ENCODE assay signal across 2 cellular contexts in the genomic region with DNA sequence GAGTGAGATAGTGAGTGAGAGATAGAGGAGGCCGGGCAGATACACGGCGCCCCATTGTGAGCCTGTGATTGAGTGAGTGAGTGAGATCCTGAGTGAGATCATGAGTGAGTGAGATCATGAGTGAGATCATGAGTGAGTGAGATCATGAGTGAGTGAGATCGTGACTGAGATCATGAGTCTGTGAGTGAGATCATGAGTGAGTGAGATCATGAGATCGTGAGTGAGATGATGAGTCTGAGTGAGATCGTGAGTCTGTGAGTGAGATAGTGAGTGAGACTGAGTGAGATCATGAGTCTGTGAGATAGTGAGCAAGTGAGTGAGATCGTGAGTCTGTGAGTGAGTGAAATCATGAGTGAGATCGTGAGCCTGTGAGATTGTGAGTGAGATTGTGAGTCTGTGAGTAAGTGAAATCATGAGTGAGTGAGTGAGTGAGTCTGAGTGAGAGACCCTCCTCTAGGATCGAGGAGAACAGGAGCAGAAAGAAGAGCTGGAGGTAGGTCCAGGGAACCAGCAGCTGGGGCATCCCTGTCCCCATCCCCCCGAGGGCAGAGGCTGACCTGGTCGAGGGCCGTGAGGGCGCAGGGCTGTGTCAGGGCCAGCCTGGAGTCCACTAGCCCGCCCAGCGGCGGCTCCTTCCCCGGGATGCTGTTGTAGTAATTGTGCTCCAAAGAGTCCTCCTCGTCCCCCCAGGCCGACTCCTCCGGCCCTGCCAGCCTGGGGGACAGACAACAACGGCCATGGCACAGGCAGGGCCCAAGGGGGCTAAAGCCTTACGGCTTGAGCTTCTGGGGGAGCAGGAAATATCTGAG.
A peak's percentile ranks its signal among the peaks of the same experiment; 100 is the strongest.
TF ChIP-seq lines count a peak whose summit lies in the region.

No MANE protein-coding gene starts in this region.

TF ChIP-seq in HEK293, 187 proteins besides CTCF, POLR2A, EP300 and RAD21 (continues in another document):
- TF ChIP-seq KLF17 (tag by site-specific recombination; IDR thresholded peaks at IDR 0.05) (peak; percentile 84), ZNF24 (tag by site-specific recombination; IDR thresholded peaks at IDR 0.05) (peak; percentile 81), ZNF26 (tag by site-specific recombination; IDR thresholded peaks at IDR 0.05) (peak; percentile 70), ZBTB21 (tag by site-specific recombination; IDR thresholded peaks at IDR 0.05) (peak; percentile 91), ATF2 (tag by site-specific recombination; IDR thresholded peaks at IDR 0.05; ENCODE audit: low read depth) (peak; percentile 94), ZNF660 (tag by site-specific recombination; IDR thresholded peaks at IDR 0.05) (no peak), ZNF473 (tag by site-specific recombination; IDR thresholded peaks at IDR 0.05) (peak; percentile 88; the same call in 1 of the 2 replicates), ZNF280D (tag by site-specific recombination; IDR thresholded peaks at IDR 0.05) (peak; percentile 99), KLF1 (tag by site-specific recombination; IDR thresholded peaks at IDR 0.05) (peak; percentile 37; the same call in 1 of the 2 replicates), ZNF692 (tag by site-specific recombination; IDR thresholded peaks at IDR 0.05) (peak; percentile 47; the same call in 1 of the 2 replicates), SP3 (tag by site-specific recombination; IDR thresholded peaks at IDR 0.05) (peak; percentile 61), SP2 (tag by site-specific recombination; IDR thresholded peaks at IDR 0.05) (0 out of 2 replicates have a peak, but pooled peaks have one; percentile 14), SALL2 (tag by site-specific recombination; IDR thresholded peaks at IDR 0.05; ENCODE audit: borderline replicate concordance) (0 out of 2 replicates have a peak, but pooled peaks have one; percentile 72)
- TF ChIP-seq, protein P1, sequence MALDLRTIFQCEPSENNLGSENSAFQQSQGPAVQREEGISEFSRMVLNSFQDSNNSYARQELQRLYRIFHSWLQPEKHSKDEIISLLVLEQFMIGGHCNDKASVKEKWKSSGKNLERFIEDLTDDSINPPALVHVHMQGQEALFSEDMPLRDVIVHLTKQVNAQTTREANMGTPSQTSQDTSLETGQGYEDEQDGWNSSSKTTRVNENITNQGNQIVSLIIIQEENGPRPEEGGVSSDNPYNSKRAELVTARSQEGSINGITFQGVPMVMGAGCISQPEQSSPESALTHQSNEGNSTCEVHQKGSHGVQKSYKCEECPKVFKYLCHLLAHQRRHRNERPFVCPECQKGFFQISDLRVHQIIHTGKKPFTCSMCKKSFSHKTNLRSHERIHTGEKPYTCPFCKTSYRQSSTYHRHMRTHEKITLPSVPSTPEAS (tag by site-specific recombination; IDR thresholded peaks at IDR 0.05) = peak; percentile 54; the same call in 1 of the 2 replicates

TF ChIP-seq in K562, 482 proteins besides CTCF, POLR2A, EP300 and RAD21:
- TF ChIP-seq TRIM24 (IDR thresholded peaks at IDR 0.05) = peak in 1 of 2 experiments; percentile 53; a peak in 2 of 4 replicates
- TF ChIP-seq, protein P2, sequence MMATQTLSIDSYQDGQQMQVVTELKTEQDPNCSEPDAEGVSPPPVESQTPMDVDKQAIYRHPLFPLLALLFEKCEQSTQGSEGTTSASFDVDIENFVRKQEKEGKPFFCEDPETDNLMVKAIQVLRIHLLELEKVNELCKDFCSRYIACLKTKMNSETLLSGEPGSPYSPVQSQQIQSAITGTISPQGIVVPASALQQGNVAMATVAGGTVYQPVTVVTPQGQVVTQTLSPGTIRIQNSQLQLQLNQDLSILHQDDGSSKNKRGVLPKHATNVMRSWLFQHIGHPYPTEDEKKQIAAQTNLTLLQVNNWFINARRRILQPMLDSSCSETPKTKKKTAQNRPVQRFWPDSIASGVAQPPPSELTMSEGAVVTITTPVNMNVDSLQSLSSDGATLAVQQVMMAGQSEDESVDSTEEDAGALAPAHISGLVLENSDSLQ (IDR thresholded peaks at IDR 0.05) = no peak
- TF ChIP-seq ATF3 (IDR thresholded peaks at IDR 0.05) = peak; percentile 44; the same call in 1 of the 2 replicates
- no peak for TF ChIP-seq ATF3 (CRISPR knock-in tag; conservative IDR thresholded peaks at IDR 0.05)
- TF ChIP-seq KLF6 (CRISPR knock-in tag; IDR thresholded peaks at IDR 0.05; ENCODE audit: borderline replicate concordance) = no peak
TF ChIP-seq in K562: peak in this region for 2.
